Comparison of ENCODE assay signal across 10 cellular contexts in the genomic region with DNA sequence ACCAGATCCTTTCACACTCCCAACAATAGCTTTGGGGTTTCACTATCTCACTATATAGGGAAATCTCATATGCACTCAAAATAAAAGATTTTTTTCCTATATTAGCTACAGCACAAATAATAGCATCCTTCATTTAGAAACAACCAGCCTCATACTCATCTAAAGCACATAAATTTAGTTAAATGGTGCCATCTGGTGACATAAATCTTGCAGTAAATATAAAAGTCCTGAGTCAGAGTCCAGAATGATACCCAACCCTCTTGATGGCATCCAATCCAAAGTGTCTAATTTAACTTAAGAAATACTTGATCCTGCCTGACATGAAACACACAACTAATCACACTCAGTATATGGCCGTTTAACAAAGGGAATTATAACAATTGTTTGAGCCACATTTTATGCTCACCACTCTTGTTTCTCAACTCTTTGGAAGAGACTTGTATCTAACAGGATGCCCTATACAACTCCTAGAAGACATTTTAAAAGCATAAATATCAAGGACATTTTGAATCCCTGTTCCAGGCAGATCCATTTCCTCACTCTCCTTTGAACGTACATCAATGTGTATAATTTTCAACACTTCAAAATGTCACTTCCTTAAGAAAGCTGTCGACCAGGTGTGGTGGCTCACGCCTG. TPM values are rescaled to one million over a fixed set of nuclear protein-coding genes. Genes with fewer than 3 reads are reported as not detected.
DNase-seq lines count a peak whose midpoint lies in the region; ATAC-seq and FAIRE-seq lines count a peak whose summit lies in the region.
"Had no signal": no experiment of that assay in that cellular context is flagged by ENCODE, and none has a peak within 500 bp of the region (broad histone marks: within the 10 kb centered on the region; RNA-seq: fewer than 3 reads in every experiment).

No MANE protein-coding gene starts in this region.

- no peaks in the 10 kb centered on the region for H3K9me3 ChIP-seq in small intestine (ENCODE audit: control insufficient read depth, low read depth)
- H3K9me3 ChIP-seq: thoracic aorta had no signal

- H3K4me3 ChIP-seq in small intestine (ENCODE audit: low read depth in 1 of 2, low read length in 2 of 2) = no peak overlapping the region
- H3K4me3 ChIP-seq: thoracic aorta had no signal

- no peak for FAIRE-seq in small intestine (lab: Jason Lieb, UNC)
- FAIRE-seq: endothelial cell of umbilical vein had no signal

- DNase-seq in Ammon's horn (ENCODE audit: low spot score) (peak; percentile 24), NCI-H2227 (lab: John Stamatoyannopoulos, UW; ENCODE audit: unreplicated experiment) (peak; percentile 45), epidermal melanocyte (ENCODE audit: insufficient read length, low spot score) (peak; percentile 19), small intestine (peak; percentile 10)
- no peak for DNase-seq in activated CD4-positive, alpha-beta T cell treated with anti-CD3 and anti-CD28 coated beads, Interleukin-2, amount 50 U/mL, for 4 hours

- WGBS in small intestine, 3 donors = 71 to 75% (median 74%) methylated on average over 4 of the region's 4 CpGs

- no peaks in the 10 kb centered on the region for H3K27me3 ChIP-seq in small intestine (ENCODE audit: control insufficient read depth in 2 of 2, insufficient read depth in 2 of 2, low read length in 2 of 2)

- peak; percentile 55 for ATAC-seq in GM21526 (IDR thresholded peaks at IDR 0.05; ENCODE audit: low FRiP score, unreplicated experiment)
- ATAC-seq in HG02588 (IDR thresholded peaks at IDR 0.05; ENCODE audit: unreplicated experiment) = no peak
- no peak for ATAC-seq in HG03571 (IDR thresholded peaks at IDR 0.05; ENCODE audit: unreplicated experiment)

- H3K36me3 ChIP-seq in small intestine (ENCODE audit: control insufficient read depth in 2 of 2, insufficient read depth in 2 of 2, low read length in 2 of 2) = no peaks in the 10 kb centered on the region
- H3K36me3 ChIP-seq: thoracic aorta had no signal

- H3K27ac ChIP-seq in small intestine (ENCODE audit: low read depth in 1 of 2, low read length in 1 of 2) = no peak overlapping the region
- H3K27ac ChIP-seq: thoracic aorta had no signal

- H3K4me1 ChIP-seq in small intestine (ENCODE audit: control insufficient read depth in 2 of 2, insufficient read depth in 1 of 2, low read depth in 1 of 2, low read length in 1 of 2) = no peaks in the 10 kb centered on the region

RNA-seq across cellular contexts. Expression of gene DLG2, which starts 36.2 kb away (rescaled TPM):
- 1 to 10 TPM in 1 of 3 donors, under 1 TPM in 2; 0.22 to 1.5 (median 0.81) TPM for polyA plus RNA-seq in small intestine

RNA-seq across cellular contexts. Expression of gene TMEM126B, which starts 37.4 kb away (rescaled TPM):
- 10 to 100 TPM; 64.3 to 89.2 (median 66.6) TPM for polyA plus RNA-seq in small intestine

RNA-seq across cellular contexts. Expression of gene TMEM126A, which starts 56.8 kb away (rescaled TPM):
- polyA plus RNA-seq in small intestine = 10 to 100 TPM; 40.0 to 59.4 (median 52.3) TPM

Comparison
In these comparisons a context has a peak if more than half of its experiments do, and no peak if none do; other contexts are left out.
1. DNase-seq: peak in Ammon's horn (single experiment), NCI-H2227 (single experiment), epidermal melanocyte (single experiment) and small intestine (single experiment); none in activated CD4-positive, alpha-beta T cell treated with anti-CD3 and anti-CD28 coated beads, Interleukin-2, amount 50 U/mL, for 4 hours (0 of 2).